In the genomic region with DNA sequence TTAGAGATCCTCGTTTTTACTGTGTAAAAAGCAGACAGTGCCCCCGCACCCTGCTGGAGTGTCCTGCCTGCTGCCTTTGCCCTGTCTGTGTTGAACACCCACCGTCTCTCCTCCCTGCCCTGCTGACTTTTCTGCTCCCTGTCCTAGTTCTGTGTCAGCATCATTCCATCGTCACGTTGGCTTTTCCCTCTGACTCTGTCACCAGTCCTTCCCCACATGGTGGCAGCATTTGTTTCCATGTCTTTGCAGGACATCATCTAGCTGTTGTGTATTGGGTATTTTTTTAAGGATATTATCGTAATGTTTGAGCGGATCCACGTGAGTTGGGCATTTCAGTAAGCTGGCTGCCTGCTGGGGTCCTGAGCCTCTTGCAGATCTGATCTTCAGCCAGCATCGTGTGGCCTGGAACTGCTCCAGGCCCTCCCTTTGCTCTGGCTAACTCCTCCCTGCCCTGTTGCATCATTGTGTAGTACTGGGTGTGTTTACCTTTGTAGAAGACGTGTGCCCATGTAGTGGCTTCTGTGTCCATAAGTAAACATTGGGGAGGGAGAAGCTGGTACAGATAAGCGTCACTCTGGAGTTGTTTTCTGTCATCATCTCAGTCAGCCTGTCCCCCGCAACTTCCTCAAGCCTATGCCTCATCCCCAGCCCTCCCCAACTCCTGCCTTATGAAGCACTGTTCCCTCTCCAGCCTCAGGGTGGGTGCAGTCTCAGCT, we compare ENCODE assay signal across 2 cellular contexts.
TF ChIP-seq lines count a peak whose summit lies in the region.

No MANE protein-coding gene starts in this region.

TF ChIP-seq in K562, 482 proteins besides CTCF, POLR2A, EP300 and RAD21 (continued from another document and continues in another):
- no peak for TF ChIP-seq BDP1 (IDR thresholded peaks at IDR 0.05; ENCODE audit: insufficient read depth, insufficient read length)
- TF ChIP-seq FOXK2 (conservative IDR thresholded peaks at IDR 0.05 in 1 of 2, IDR thresholded peaks at IDR 0.05 in 1 of 2; ENCODE audit: low read depth in 2 of 2): peak; percentile 90 to 92
- 0 out of 2 replicates have a peak, but pooled peaks have one; percentile 40 for TF ChIP-seq ZNF395 (CRISPR knock-in tag; IDR thresholded peaks at IDR 0.05)
- peak; percentile 80 for TF ChIP-seq FOSL1 (tag; conservative IDR thresholded peaks at IDR 0.05)
- peak; percentile 71; the same call in 1 of the 2 replicates for TF ChIP-seq SMARCE1 (IDR thresholded peaks at IDR 0.05)
- 0 out of 2 replicates have a peak, but pooled peaks have one; percentile 16 for TF ChIP-seq ZC3H11A (IDR thresholded peaks at IDR 0.05; ENCODE audit: low read depth, low read length)
- peak; percentile 89 for TF ChIP-seq MEIS2 (IDR thresholded peaks at IDR 0.05; ENCODE audit: partially characterized antibody)
- TF ChIP-seq ZNF197 (CRISPR knock-in tag; IDR thresholded peaks at IDR 0.05; ENCODE audit: low read depth): 0 out of 2 replicates have a peak, but pooled peaks have one; percentile 38
- TF ChIP-seq GABPA (tag; conservative IDR thresholded peaks at IDR 0.05; ENCODE audit: low read depth): peak; percentile 54
- TF ChIP-seq MAZ (CRISPR knock-in tag; conservative IDR thresholded peaks at IDR 0.05 in 1 of 2, IDR thresholded peaks at IDR 0.05 in 1 of 2): peak in 1 of 2 experiments; percentile 72; a peak in 2 of 4 replicates
- TF ChIP-seq SMARCC2 (IDR thresholded peaks at IDR 0.05; ENCODE audit: low read depth): peak; percentile 83; the same call in 1 of the 2 replicates
- TF ChIP-seq ATF1 (CRISPR knock-in tag; IDR thresholded peaks at IDR 0.05): no peak
- TF ChIP-seq ATF1 (tag; IDR thresholded peaks at IDR 0.05): peak; percentile 85
- no peak for TF ChIP-seq XRCC4 (IDR thresholded peaks at IDR 0.05; ENCODE audit: extremely low read depth, insufficient read depth, insufficient read length)
- peak; percentile 87 for TF ChIP-seq CREM (IDR thresholded peaks at IDR 0.05; ENCODE audit: low read depth)
- no peak; the same call in 1 of the 2 replicates for TF ChIP-seq ESRRA (IDR thresholded peaks at IDR 0.05; ENCODE audit: borderline replicate concordance, low read depth)
- TF ChIP-seq L3MBTL2 (IDR thresholded peaks at IDR 0.05): peak; percentile 36; the same call in 1 of the 2 replicates
- 0 out of 4 replicates have a peak, but pooled peaks of 1 of the 2 experiments have one; percentile 17 for TF ChIP-seq ZMIZ1 (IDR thresholded peaks at IDR 0.05; ENCODE audit: low read depth in 2 of 2, low read length in 2 of 2)
- TF ChIP-seq SMARCA4 (IDR thresholded peaks at IDR 0.05): peak; percentile 86
- peak; percentile 35; the same call in 1 of the 2 replicates for TF ChIP-seq TAL1 (IDR thresholded peaks at IDR 0.05)
- TF ChIP-seq CCNT2 (IDR thresholded peaks at IDR 0.05; ENCODE audit: borderline replicate concordance, extremely low read depth, insufficient read length, low read depth, low read length): peak; percentile 77
- peak; percentile 71 for TF ChIP-seq ZBTB12 (CRISPR knock-in tag; IDR thresholded peaks at IDR 0.05)

TF ChIP-seq in HepG2, 621 proteins besides CTCF, POLR2A, EP300 and RAD21 (continued from another document and continues in another):
- TF ChIP-seq ZNF770 (CRISPR knock-in tag; IDR thresholded peaks at IDR 0.05): no peak
- peak; percentile 64 for TF ChIP-seq RXRB (CRISPR knock-in tag; IDR thresholded peaks at IDR 0.05; ENCODE audit: borderline replicate concordance)
- TF ChIP-seq NONO (IDR thresholded peaks at IDR 0.05): no peak
- peak; percentile 52; the same call in 1 of the 2 replicates for TF ChIP-seq NONO (CRISPR knock-in tag; conservative IDR thresholded peaks at IDR 0.05)
- TF ChIP-seq SP4 (CRISPR knock-in tag; IDR thresholded peaks at IDR 0.05): no peak
- peak; percentile 49; the same call in 1 of the 2 replicates for TF ChIP-seq ZGPAT (CRISPR knock-in tag; IDR thresholded peaks at IDR 0.05)
- peak; percentile 88 for TF ChIP-seq HBP1 (CRISPR knock-in tag; IDR thresholded peaks at IDR 0.05; ENCODE audit: low read depth)
- no peak for TF ChIP-seq ZMYM2 (CRISPR knock-in tag; IDR thresholded peaks at IDR 0.05)
- TF ChIP-seq MED1 (CRISPR knock-in tag; IDR thresholded peaks at IDR 0.05): peak; percentile 35; the same call in 1 of the 2 replicates
- no peak for TF ChIP-seq ATF1 (CRISPR knock-in tag; IDR thresholded peaks at IDR 0.05)
- TF ChIP-seq CEBPG (CRISPR knock-in tag; IDR thresholded peaks at IDR 0.05): peak; percentile 97
- peak in 1 of 2 experiments; percentile 85; a peak in 2 of 4 replicates for TF ChIP-seq KLF16 (CRISPR knock-in tag; IDR thresholded peaks at IDR 0.05)
- TF ChIP-seq, protein P1, sequence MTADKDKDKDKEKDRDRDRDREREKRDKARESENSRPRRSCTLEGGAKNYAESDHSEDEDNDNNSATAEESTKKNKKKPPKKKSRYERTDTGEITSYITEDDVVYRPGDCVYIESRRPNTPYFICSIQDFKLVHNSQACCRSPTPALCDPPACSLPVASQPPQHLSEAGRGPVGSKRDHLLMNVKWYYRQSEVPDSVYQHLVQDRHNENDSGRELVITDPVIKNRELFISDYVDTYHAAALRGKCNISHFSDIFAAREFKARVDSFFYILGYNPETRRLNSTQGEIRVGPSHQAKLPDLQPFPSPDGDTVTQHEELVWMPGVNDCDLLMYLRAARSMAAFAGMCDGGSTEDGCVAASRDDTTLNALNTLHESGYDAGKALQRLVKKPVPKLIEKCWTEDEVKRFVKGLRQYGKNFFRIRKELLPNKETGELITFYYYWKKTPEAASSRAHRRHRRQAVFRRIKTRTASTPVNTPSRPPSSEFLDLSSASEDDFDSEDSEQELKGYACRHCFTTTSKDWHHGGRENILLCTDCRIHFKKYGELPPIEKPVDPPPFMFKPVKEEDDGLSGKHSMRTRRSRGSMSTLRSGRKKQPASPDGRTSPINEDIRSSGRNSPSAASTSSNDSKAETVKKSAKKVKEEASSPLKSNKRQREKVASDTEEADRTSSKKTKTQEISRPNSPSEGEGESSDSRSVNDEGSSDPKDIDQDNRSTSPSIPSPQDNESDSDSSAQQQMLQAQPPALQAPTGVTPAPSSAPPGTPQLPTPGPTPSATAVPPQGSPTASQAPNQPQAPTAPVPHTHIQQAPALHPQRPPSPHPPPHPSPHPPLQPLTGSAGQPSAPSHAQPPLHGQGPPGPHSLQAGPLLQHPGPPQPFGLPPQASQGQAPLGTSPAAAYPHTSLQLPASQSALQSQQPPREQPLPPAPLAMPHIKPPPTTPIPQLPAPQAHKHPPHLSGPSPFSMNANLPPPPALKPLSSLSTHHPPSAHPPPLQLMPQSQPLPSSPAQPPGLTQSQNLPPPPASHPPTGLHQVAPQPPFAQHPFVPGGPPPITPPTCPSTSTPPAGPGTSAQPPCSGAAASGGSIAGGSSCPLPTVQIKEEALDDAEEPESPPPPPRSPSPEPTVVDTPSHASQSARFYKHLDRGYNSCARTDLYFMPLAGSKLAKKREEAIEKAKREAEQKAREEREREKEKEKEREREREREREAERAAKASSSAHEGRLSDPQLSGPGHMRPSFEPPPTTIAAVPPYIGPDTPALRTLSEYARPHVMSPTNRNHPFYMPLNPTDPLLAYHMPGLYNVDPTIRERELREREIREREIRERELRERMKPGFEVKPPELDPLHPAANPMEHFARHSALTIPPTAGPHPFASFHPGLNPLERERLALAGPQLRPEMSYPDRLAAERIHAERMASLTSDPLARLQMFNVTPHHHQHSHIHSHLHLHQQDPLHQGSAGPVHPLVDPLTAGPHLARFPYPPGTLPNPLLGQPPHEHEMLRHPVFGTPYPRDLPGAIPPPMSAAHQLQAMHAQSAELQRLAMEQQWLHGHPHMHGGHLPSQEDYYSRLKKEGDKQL (CRISPR knock-in tag; IDR thresholded peaks at IDR 0.05; ENCODE audit: low read depth): no peak
- peak; percentile 36; the same call in 1 of the 2 replicates for TF ChIP-seq HDAC1 (CRISPR knock-in tag; IDR thresholded peaks at IDR 0.05)
- no peak for TF ChIP-seq ZNF574 (CRISPR knock-in tag; IDR thresholded peaks at IDR 0.05)
- TF ChIP-seq IRF2 (CRISPR knock-in tag; IDR thresholded peaks at IDR 0.05): no peak
- peak; percentile 60; the same call in 1 of the 2 replicates for TF ChIP-seq ZNF746 (CRISPR knock-in tag; IDR thresholded peaks at IDR 0.05)
- TF ChIP-seq, protein P2, sequence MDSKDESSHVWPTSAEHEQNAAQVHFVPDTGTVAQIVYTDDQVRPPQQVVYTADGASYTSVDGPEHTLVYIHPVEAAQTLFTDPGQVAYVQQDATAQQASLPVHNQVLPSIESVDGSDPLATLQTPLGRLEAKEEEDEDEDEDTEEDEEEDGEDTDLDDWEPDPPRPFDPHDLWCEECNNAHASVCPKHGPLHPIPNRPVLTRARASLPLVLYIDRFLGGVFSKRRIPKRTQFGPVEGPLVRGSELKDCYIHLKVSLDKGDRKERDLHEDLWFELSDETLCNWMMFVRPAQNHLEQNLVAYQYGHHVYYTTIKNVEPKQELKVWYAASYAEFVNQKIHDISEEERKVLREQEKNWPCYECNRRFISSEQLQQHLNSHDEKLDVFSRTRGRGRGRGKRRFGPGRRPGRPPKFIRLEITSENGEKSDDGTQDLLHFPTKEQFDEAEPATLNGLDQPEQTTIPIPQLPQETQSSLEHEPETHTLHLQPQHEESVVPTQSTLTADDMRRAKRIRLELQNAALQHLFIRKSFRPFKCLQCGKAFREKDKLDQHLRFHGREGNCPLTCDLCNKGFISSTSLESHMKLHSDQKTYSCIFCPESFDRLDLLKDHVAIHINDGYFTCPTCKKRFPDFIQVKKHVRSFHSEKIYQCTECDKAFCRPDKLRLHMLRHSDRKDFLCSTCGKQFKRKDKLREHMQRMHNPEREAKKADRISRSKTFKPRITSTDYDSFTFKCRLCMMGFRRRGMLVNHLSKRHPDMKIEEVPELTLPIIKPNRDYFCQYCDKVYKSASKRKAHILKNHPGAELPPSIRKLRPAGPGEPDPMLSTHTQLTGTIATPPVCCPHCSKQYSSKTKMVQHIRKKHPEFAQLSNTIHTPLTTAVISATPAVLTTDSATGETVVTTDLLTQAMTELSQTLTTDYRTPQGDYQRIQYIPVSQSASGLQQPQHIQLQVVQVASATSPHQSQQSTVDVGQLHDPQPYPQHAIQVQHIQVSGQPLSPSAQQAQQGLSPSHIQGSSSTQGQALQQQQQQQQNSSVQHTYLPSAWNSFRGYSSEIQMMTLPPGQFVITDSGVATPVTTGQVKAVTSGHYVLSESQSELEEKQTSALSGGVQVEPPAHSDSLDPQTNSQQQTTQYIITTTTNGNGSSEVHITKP (CRISPR knock-in tag; IDR thresholded peaks at IDR 0.05; ENCODE audit: low read depth): 0 out of 2 replicates have a peak, but pooled peaks have one; percentile 23
- no peak for TF ChIP-seq ZFP36 (IDR thresholded peaks at IDR 0.05; ENCODE audit: borderline replicate concordance, low read depth, low read length, partially characterized antibody)
- peak; percentile 94; the same call in 1 of the 2 replicates for TF ChIP-seq FOXK1 (CRISPR knock-in tag; IDR thresholded peaks at IDR 0.05; ENCODE audit: borderline replicate concordance, low read depth)
- TF ChIP-seq ZMYM4 (CRISPR knock-in tag; IDR thresholded peaks at IDR 0.05): 0 out of 2 replicates have a peak, but pooled peaks have one; percentile 34
- peak; percentile 41; the same call in 1 of the 2 replicates for TF ChIP-seq ELF3 (CRISPR knock-in tag; IDR thresholded peaks at IDR 0.05)
- 0 out of 2 replicates have a peak, but pooled peaks have one; percentile 19 for TF ChIP-seq JUND (CRISPR knock-in tag; IDR thresholded peaks at IDR 0.05)
- peak; percentile 56; the same call in 1 of the 2 replicates for TF ChIP-seq SOX5 (CRISPR knock-in tag; IDR thresholded peaks at IDR 0.05; ENCODE audit: borderline replicate concordance)
- no peak for TF ChIP-seq RAD51 (IDR thresholded peaks at IDR 0.05; ENCODE audit: borderline replicate concordance)
